In genomic region chr2:230864605-230865323, GRCh38 we compare ENCODE assay signal across 8 cellular contexts. TPM values are rescaled to one million over a fixed set of nuclear protein-coding genes. Genes with fewer than 3 reads are reported as not detected.
DNase-seq lines count a peak whose midpoint lies in the region; ATAC-seq and TF ChIP-seq lines count a peak whose summit lies in the region.

TSS of gene ITM2C (plus strand) at chr2:230864942. CDS start at chr2:230865026, 84 bp downstream.

- no peaks in the 10 kb centered on the region for H3K36me3 Mint-ChIP-seq in natural killer cell

- peak within 1 kb of the TSS; percentile 99 for H3K27ac ChIP-seq in OCI-LY3 (ENCODE audit: low read length)

- peak within 1 kb of the TSS; percentile 15 to 77 for H3K27ac Mint-ChIP-seq in natural killer cell
- peak within 1 kb of the TSS; percentile 86 to 88 for H3K27ac Mint-ChIP-seq in stimulated activated naive CD8-positive, alpha-beta T cell treated with anti-CD3 and anti-CD28 coated beads, Interleukin-15, amount 100 ng/mL, for 72 hours

- peak within 1 kb of the TSS; percentile 100 for H3K4me3 ChIP-seq in OCI-LY3 (ENCODE audit: low read length)

- TF ChIP-seq POLR2A in GM19193 (IDR thresholded peaks at IDR 0.05; ENCODE audit: extremely low read depth, insufficient read depth, insufficient read length): peak; percentile 70

- H3K79me2 ChIP-seq in OCI-LY3 (ENCODE audit: low read length): peaks cover 62% of the 10 kb centered on the region

- H4K20me1 ChIP-seq in OCI-LY3 (ENCODE audit: insufficient read depth, low read length): peaks cover 12% of the 10 kb centered on the region; the same call in 1 of the 2 replicates

- H3K27me3 ChIP-seq in OCI-LY3 (ENCODE audit: low read depth, low read length): no peaks in the 10 kb centered on the region

- H3K4me1 ChIP-seq in OCI-LY3 (ENCODE audit: low read length): peaks cover 68% of the 10 kb centered on the region

- H3K4me2 ChIP-seq in OCI-LY3 (ENCODE audit: low read length): peak within 1 kb of the TSS; percentile 99

- ATAC-seq in HG03432 (IDR thresholded peaks at IDR 0.05; ENCODE audit: unreplicated experiment) (peak; percentile 77), natural killer cell (peak; percentile 74 to 78 (median 75))
- peak; percentile 83 for ATAC-seq in stimulated activated naive CD8-positive, alpha-beta T cell treated with anti-CD3 and anti-CD28 coated beads, Interleukin-15, amount 100 ng/mL, for 72 hours

- peaks cover 29 to 62% of the 10 kb centered on the region in 2 donors for H3K4me1 Mint-ChIP-seq in natural killer cell
- H3K4me1 Mint-ChIP-seq in stimulated activated naive CD8-positive, alpha-beta T cell treated with anti-CD3 and anti-CD28 coated beads, Interleukin-15, amount 100 ng/mL, for 72 hours: peaks cover 79% of the 10 kb centered on the region

- no peaks in the 10 kb centered on the region for H3K9me3 Mint-ChIP-seq in natural killer cell
- no peaks in the 10 kb centered on the region for H3K9me3 Mint-ChIP-seq in stimulated activated naive CD8-positive, alpha-beta T cell treated with anti-CD3 and anti-CD28 coated beads, Interleukin-15, amount 100 ng/mL, for 72 hours

- intact Hi-C loops in natural killer cell (cut with micrococcal nuclease): no loop called here

- DNase-seq in C1 segment of cervical spinal cord (lab: John Stamatoyannopoulos, UW): peak in 8 of 14 donors; percentile 31 to 71 (median 49)
- DNase-seq in activated T-helper 1 cell treated with Interleukin-2 at 50 U/mL for 16 hours (ENCODE audit: low read depth): peak; percentile 72
- peak; percentile 54 for DNase-seq in fibroblast of gingiva (ENCODE audit: low read depth)
- peak; percentile 52 for DNase-seq in natural killer cell
- peak; percentile 76 to 82 for DNase-seq in stimulated activated naive CD8-positive, alpha-beta T cell treated with anti-CD3 and anti-CD28 coated beads, Interleukin-15, amount 100 ng/mL, for 72 hours

- H3K4me3 Mint-ChIP-seq in natural killer cell: peak within 1 kb of the TSS; percentile 74
- H3K4me3 Mint-ChIP-seq in stimulated activated naive CD8-positive, alpha-beta T cell treated with anti-CD3 and anti-CD28 coated beads, Interleukin-15, amount 100 ng/mL, for 72 hours: peak within 1 kb of the TSS; percentile 88 to 89

- TF ChIP-seq CTCF in OCI-LY3 (IDR thresholded peaks at IDR 0.05; ENCODE audit: low read depth, low read length) (peak; percentile 30), natural killer cell (IDR thresholded peaks at IDR 0.05) (peak; percentile 50)

- H2AFZ ChIP-seq in OCI-LY3 (ENCODE audit: low read depth, low read length): peak within 1 kb of the TSS; percentile 95

- H3K27me3 Mint-ChIP-seq in natural killer cell (ENCODE audit: low read depth in 2 of 2): peaks cover 39 to 43% of the 10 kb centered on the region in 2 donors
- H3K27me3 Mint-ChIP-seq in stimulated activated naive CD8-positive, alpha-beta T cell treated with anti-CD3 and anti-CD28 coated beads, Interleukin-15, amount 100 ng/mL, for 72 hours: peaks cover 6% of the 10 kb centered on the region

- peak within 1 kb of the TSS; percentile 100 for H3K9ac ChIP-seq in OCI-LY3 (ENCODE audit: low read length)

- no peaks in the 10 kb centered on the region for H3K9me3 ChIP-seq in OCI-LY3 (ENCODE audit: insufficient read depth, low read length)

- peaks cover 28% of the 10 kb centered on the region for H3K36me3 ChIP-seq in OCI-LY3 (replicated peaks; ENCODE audit: low read depth, low read length)

RNA-seq across cellular contexts. Expression of gene ITM2C, which starts in this region (rescaled TPM):
- 10 to 100 TPM in 1 of 3 donors, 1 to 10 TPM in 2; 4.7 to 36.3 (median 5.1) TPM for total RNA-seq in natural killer cell

Comparison
In these comparisons a context has a peak if more than half of its experiments do, and no peak if none do; other contexts are left out.
1. Peak in every context shown above with its lines: DNase-seq, ATAC-seq, H3K4me3 ChIP-seq and H3K27ac ChIP-seq.